Comparison of ENCODE assay signal across 26 cellular contexts in the genomic region with DNA sequence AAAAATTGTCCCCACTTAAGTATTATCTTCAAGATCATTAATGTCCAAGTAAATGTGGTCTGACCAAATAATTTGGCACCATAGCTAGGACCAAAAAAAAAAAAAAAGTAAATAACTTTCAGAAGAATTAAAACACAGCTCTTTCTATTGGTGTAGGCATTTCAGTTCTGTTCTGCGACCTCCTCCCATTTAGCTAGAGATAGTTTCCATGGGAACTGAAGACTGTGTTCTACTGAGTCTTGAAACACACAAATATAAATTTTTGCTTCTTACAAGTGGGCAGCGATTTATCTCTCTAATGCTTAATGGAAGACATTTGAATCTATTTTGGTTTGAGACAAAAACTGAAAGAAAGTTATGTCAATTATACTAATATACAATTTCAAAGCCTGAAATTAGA.
"Had no signal": no experiment of that assay in that cellular context is flagged by ENCODE, and none has a peak within 500 bp of the region (broad histone marks: within the 10 kb centered on the region; RNA-seq: fewer than 3 reads in every experiment).

No MANE protein-coding gene starts in this region.

- H3K36me3 Mint-ChIP-seq: naive thymus-derived CD8-positive, alpha-beta T cell had no signal

- H3K4me1 ChIP-seq: colonic mucosa, esophagus muscularis mucosa, lower lobe of right lung, prostate gland, right atrium auricular region, suprapubic skin, transverse colon, vagina had no signal

- DNase-seq: colonic mucosa; effector CD8-positive, alpha-beta T cell; endodermal cell; head of caudate nucleus; left cardiac atrium; left ventricle myocardium superior; lower lobe of right lung; midbrain; naive thymus-derived CD8-positive, alpha-beta T cell; nephron progenitor cell; nucleus accumbens; stimulated activated CD4-positive, alpha-beta T cell treated with anti-CD3 and anti-CD28 coated beads, Interleukin-12 subunit alpha, Interleukin-12 subunit beta, amount 100 ng/mL, for 4 hours; stimulated activated CD4-positive, alpha-beta T cell treated with anti-CD3 and anti-CD28 coated beads, Interleukin-1b, Interleukin-23, amount 100 ng/mL, for 48 hours; stimulated activated CD4-positive, alpha-beta T cell treated with anti-CD3 and anti-CD28 coated beads, Interleukin-4, amount 100 ng/mL, for 1 hour; stimulated activated CD8-positive, alpha-beta memory T cell treated with anti-CD3 and anti-CD28 coated beads, Interleukin-4, amount 100 ng/mL, for 48 hours; stimulated activated naive CD4-positive, alpha-beta T cell; stimulated activated naive CD8-positive, alpha-beta T cell treated with anti-CD3 and anti-CD28 coated beads, Interleukin-15, amount 100 ng/mL, for 72 hours; transverse colon had no signal

- ATAC-seq: left ventricle myocardium superior; lower lobe of right lung; naive thymus-derived CD8-positive, alpha-beta T cell; sciatic nerve; stimulated activated naive CD8-positive, alpha-beta T cell treated with anti-CD3 and anti-CD28 coated beads, Interleukin-15, amount 100 ng/mL, for 72 hours had no signal

- H3K27ac ChIP-seq: colonic mucosa, esophagus muscularis mucosa, lower lobe of right lung, prostate gland, right atrium auricular region, suprapubic skin, transverse colon, vagina had no signal

- H3K27me3 ChIP-seq: colonic mucosa, esophagus muscularis mucosa, right atrium auricular region, suprapubic skin, transverse colon, vagina had no signal

- H3K9me3 ChIP-seq: colonic mucosa, esophagus muscularis mucosa, lower lobe of right lung, prostate gland, right atrium auricular region, suprapubic skin, transverse colon, vagina had no signal

- H3K4me1 Mint-ChIP-seq: endodermal cell; naive thymus-derived CD8-positive, alpha-beta T cell; stimulated activated naive CD8-positive, alpha-beta T cell treated with anti-CD3 and anti-CD28 coated beads, Interleukin-15, amount 100 ng/mL, for 72 hours had no signal

- H3K36me3 ChIP-seq: colonic mucosa, esophagus muscularis mucosa, lower lobe of right lung, prostate gland, right atrium auricular region, suprapubic skin, transverse colon, vagina had no signal

- H3K27me3 Mint-ChIP-seq: dendritic cell treated with granulocyte-macrophage colony-stimulating factor and Interleukin-4, amounts not matched to agents 40 ng/mL and 50 ng/mL, for 4 days; stimulated activated naive CD8-positive, alpha-beta T cell treated with anti-CD3 and anti-CD28 coated beads, Interleukin-15, amount 100 ng/mL, for 72 hours had no signal

- H3K27ac Mint-ChIP-seq: dendritic cell treated with granulocyte-macrophage colony-stimulating factor and Interleukin-4, amounts not matched to agents 40 ng/mL and 50 ng/mL, for 4 days; endodermal cell; naive thymus-derived CD8-positive, alpha-beta T cell; nephron progenitor cell; stimulated activated naive CD8-positive, alpha-beta T cell treated with anti-CD3 and anti-CD28 coated beads, Interleukin-15, amount 100 ng/mL, for 72 hours had no signal

- H3K4me3 ChIP-seq: colonic mucosa, esophagus muscularis mucosa, lower lobe of right lung, prostate gland, right atrium auricular region, smooth muscle cell, suprapubic skin, transverse colon, vagina had no signal

- H3K4me3 Mint-ChIP-seq: dendritic cell treated with granulocyte-macrophage colony-stimulating factor and Interleukin-4, amounts not matched to agents 40 ng/mL and 50 ng/mL, for 4 days; endodermal cell; naive thymus-derived CD8-positive, alpha-beta T cell; nephron progenitor cell; stimulated activated naive CD8-positive, alpha-beta T cell treated with anti-CD3 and anti-CD28 coated beads, Interleukin-15, amount 100 ng/mL, for 72 hours had no signal
